Comparison of ENCODE assay signal across 20 cellular contexts in the genomic region with DNA sequence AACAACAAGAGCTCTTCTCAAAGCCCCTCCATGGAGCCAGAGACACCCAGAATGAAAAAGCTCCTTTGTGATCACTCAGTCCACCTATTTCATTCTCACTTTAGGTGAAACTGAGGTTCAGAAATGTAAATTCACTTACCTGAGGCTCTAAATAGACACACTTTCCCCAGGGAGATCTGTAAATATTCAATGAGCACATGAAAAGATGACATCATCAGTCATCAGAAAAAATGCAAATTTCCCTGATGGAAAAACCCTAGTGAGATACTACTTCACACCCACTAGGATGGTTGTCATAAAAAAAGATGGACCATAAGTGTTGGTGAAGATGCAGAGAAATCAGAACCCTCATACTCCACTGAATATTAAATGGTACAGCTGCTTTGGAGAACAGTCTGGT.
A peak's percentile ranks its signal among the peaks of the same experiment; 100 is the strongest.
DNase-seq lines count a peak whose midpoint lies in the region; ATAC-seq, FAIRE-seq and TF ChIP-seq lines count a peak whose summit lies in the region.
"Had no signal": no experiment of that assay in that cellular context is flagged by ENCODE, and none has a peak within 500 bp of the region (broad histone marks: within the 10 kb centered on the region; RNA-seq: fewer than 3 reads in every experiment).

No MANE protein-coding gene starts in this region.

- H3K4me1 ChIP-seq in HepG2 (ENCODE audit: insufficient read depth, low read length) (no peaks in the 10 kb centered on the region), right lobe of liver (no peaks in the 10 kb centered on the region), K562 (replicated peaks in 1 of 2; ENCODE audit: control insufficient read depth in 2 of 2, insufficient read depth in 2 of 2, low read length in 2 of 2) (no peaks in the 10 kb centered on the region)
- H3K4me1 ChIP-seq: A549; BLaER1 treated with 17β-estradiol and CSF1 and Interleukin-3, amounts not matched to agents 10 nM and 100 nM; Caco-2 had no signal

- no peak for TF ChIP-seq POLR2A in HepG2 (IDR thresholded peaks at IDR 0.05; ENCODE audit: insufficient read depth in 1 of 2, low read depth in 2 of 2, low read length in 2 of 2)
- TF ChIP-seq POLR2A in right lobe of liver (IDR thresholded peaks at IDR 0.05) = no peak
- TF ChIP-seq POLR2A in K562 (conservative IDR thresholded peaks at IDR 0.05) = no peak

- no peaks in the 10 kb centered on the region for H3K9me1 ChIP-seq in K562 (ENCODE audit: control insufficient read depth, insufficient read depth, low read length)

- H4K20me1 ChIP-seq in HepG2 (ENCODE audit: insufficient read depth, low read length) (no peaks in the 10 kb centered on the region), K562 (replicated peaks; ENCODE audit: control insufficient read depth, insufficient read depth, low read length) (no peaks in the 10 kb centered on the region)
- H4K20me1 ChIP-seq: BLaER1 treated with 17β-estradiol and CSF1 and Interleukin-3, amounts not matched to agents 10 nM and 100 nM had no signal

- ATAC-seq in HepG2 (no peak), right lobe of liver (no peak), K562 (no peak), omental fat pad (ENCODE audit: low FRiP score) (no peak)
- ATAC-seq: A549; CD8-positive, alpha-beta T cell had no signal

- no peak for DNase-seq in HepG2 (ENCODE audit: low spot score)
- no peak for DNase-seq in right lobe of liver
- no peak for DNase-seq in K562 (ENCODE audit: extremely low read depth in 1 of 4, low spot score in 3 of 4)
- no peak for DNase-seq in omental fat pad (ENCODE audit: low spot score)
- DNase-seq in stimulated activated CD4-positive, alpha-beta T cell treated with anti-CD3 and anti-CD28 coated beads, Interleukin-4, amount 100 ng/mL, for 4 hours = no peak
- DNase-seq: AML-193; Caco-2; Calu3; CD4-positive, alpha-beta T cell; CD8-positive, alpha-beta T cell; DMS79 treated with DMSO at 0.1 percent for 48 hours; GF-D8 had no signal

- no peak for TF ChIP-seq RAD21 in HepG2 (CRISPR knock-in tag; IDR thresholded peaks at IDR 0.05)
- no peak for TF ChIP-seq RAD21 in K562 (CRISPR knock-in tag; conservative IDR thresholded peaks at IDR 0.05 in 1 of 2, IDR thresholded peaks at IDR 0.05 in 1 of 2)

- in situ Hi-C loops in HepG2 (cut with HindIII; ENCODE audit: extremely low pct_ligation_motif_present, low pct_unique_long_range_greater_than_20kb) (no loop called here), K562 (cut with MboI) (no loop called here)

- H3K9me3 ChIP-seq in HepG2 (ENCODE audit: low read length) (no peaks in the 10 kb centered on the region), right lobe of liver (no peaks in the 10 kb centered on the region), K562 (replicated peaks; ENCODE audit: control insufficient read depth, insufficient read depth, low read depth, low read length) (no peaks in the 10 kb centered on the region)
- H3K9me3 ChIP-seq: A549, Caco-2 had no signal

- TF ChIP-seq CTCF in HepG2 (CRISPR knock-in tag; IDR thresholded peaks at IDR 0.05) (no peak), right lobe of liver (IDR thresholded peaks at IDR 0.05) (no peak), K562 (IDR thresholded peaks at IDR 0.05 in 2 of 3, conservative IDR thresholded peaks at IDR 0.05 in 1 of 3; ENCODE audit: insufficient read depth in 2 of 3, low read depth in 1 of 3, low read length in 3 of 3) (no peak), omental fat pad (IDR thresholded peaks at IDR 0.05) (no peak)

- no peak overlapping the region for H3K4me3 ChIP-seq in HepG2 (replicated peaks in 1 of 3; ENCODE audit: insufficient read depth in 1 of 3, low read depth in 2 of 3, low read length in 3 of 3)
- H3K4me3 ChIP-seq in right lobe of liver = no peak overlapping the region
- H3K4me3 ChIP-seq in K562 = no peak overlapping the region
- H3K4me3 ChIP-seq: A549; BLaER1 treated with 17β-estradiol and CSF1 and Interleukin-3, amounts not matched to agents 10 nM and 100 nM had no signal

- H3K4me2 ChIP-seq in HepG2 (ENCODE audit: low read depth, low read length) = no peak overlapping the region
- H3K4me2 ChIP-seq in K562 (ENCODE audit: insufficient read depth, low read length) = no peak overlapping the region
- H3K4me2 ChIP-seq: A549; BLaER1 treated with 17β-estradiol and CSF1 and Interleukin-3, amounts not matched to agents 10 nM and 100 nM had no signal

- FAIRE-seq in HepG2 (lab: Jason Lieb, UNC) = no peak
- FAIRE-seq in K562 (lab: Jason Lieb, UNC) = no peak
- FAIRE-seq: A549, D721Med, G401.6, GM12892, GM18507 had no signal

- H3K27ac ChIP-seq in HepG2 (ENCODE audit: extremely low read length, insufficient read depth, low read length) (no peak overlapping the region), right lobe of liver (no peak overlapping the region), K562 (ENCODE audit: extremely low read depth, low read depth, low read length) (no peak overlapping the region)
- H3K27ac ChIP-seq: 22Rv1; A549; BLaER1 treated with 17β-estradiol and CSF1 and Interleukin-3, amounts not matched to agents 10 nM and 100 nM; C4-2B had no signal

- intact Hi-C loops in HepG2 (cut with micrococcal nuclease; ENCODE audit: unreplicated experiment) (no loop called here), right lobe of liver (cut with DNase I) (no loop called here), K562 (cut with micrococcal nuclease) (no loop called here)

- H3K9ac ChIP-seq in HepG2 (ENCODE audit: insufficient read depth, low read depth, low read length) (no peak overlapping the region), K562 (ENCODE audit: insufficient read depth in 1 of 2, low read depth in 2 of 2, low read length in 2 of 2) (no peak overlapping the region)
- H3K9ac ChIP-seq: BLaER1 treated with 17β-estradiol and CSF1 and Interleukin-3, amounts not matched to agents 10 nM and 100 nM had no signal

- TF ChIP-seq EP300 in HepG2 (IDR thresholded peaks at IDR 0.05; ENCODE audit: low read depth in 2 of 2, low read length in 2 of 2) (no peak), HepG2 (CRISPR knock-in tag; IDR thresholded peaks at IDR 0.05; ENCODE audit: borderline replicate concordance) (no peak), K562 (IDR thresholded peaks at IDR 0.05; ENCODE audit: low read length) (no peak)

- POLR2A ChIA-PET in HepG2 (lab: Yijun Ruan, JAX) (no interaction called here), K562 (lab: Yijun Ruan, JAX) (interaction anchor here (0.6 kb wide), 2 partner anchors 10 to 80 kb away, joined by 3 to 4 read pairs; no protein-coding TSS in a partner anchor)

- no peaks in the 10 kb centered on the region for H3K36me3 ChIP-seq in HepG2 (replicated peaks in 1 of 2; ENCODE audit: control insufficient read depth in 1 of 2, insufficient read depth in 2 of 2, low read length in 2 of 2)
- no peaks in the 10 kb centered on the region for H3K36me3 ChIP-seq in right lobe of liver
- H3K36me3 ChIP-seq in K562 (ENCODE audit: control insufficient read depth, insufficient read depth, low read length) = no peaks in the 10 kb centered on the region
- H3K36me3 ChIP-seq: BLaER1 treated with 17β-estradiol and CSF1 and Interleukin-3, amounts not matched to agents 10 nM and 100 nM had no signal

- H3K27me3 ChIP-seq in HepG2 (ENCODE audit: control insufficient read depth in 1 of 2, insufficient read depth in 2 of 2, low read length in 2 of 2) (no peaks in the 10 kb centered on the region), right lobe of liver (no peaks in the 10 kb centered on the region), K562 (ENCODE audit: control insufficient read depth in 2 of 2, insufficient read depth in 2 of 2, low read length in 2 of 2) (no peaks in the 10 kb centered on the region; a peak in 1 of 5 replicates)
- H3K27me3 ChIP-seq: BLaER1 treated with 17β-estradiol and CSF1 and Interleukin-3, amounts not matched to agents 10 nM and 100 nM had no signal

- BruUV-seq in HepG2 (replicated peaks; lab: Mats Ljungman, UMichigan) (no TSS peak), K562 (replicated peaks; lab: Mats Ljungman, UMichigan) (no TSS peak)

- H3K79me2 ChIP-seq in HepG2 (ENCODE audit: insufficient read depth, low read length) (no peaks in the 10 kb centered on the region), K562 (ENCODE audit: control insufficient read depth, insufficient read depth, low read length) (no peaks in the 10 kb centered on the region)

- H2AFZ ChIP-seq in HepG2 (ENCODE audit: low read length) (no peak overlapping the region), K562 (ENCODE audit: low read depth, low read length) (no peak overlapping the region)

- CTCF ChIA-PET in HepG2 (lab: Yijun Ruan, JAX; ENCODE audit: low intra/inter-chr PET ratio, low total read pairs) (no interaction called here), K562 (lab: Yijun Ruan, JAX; ENCODE audit: low intra/inter-chr PET ratio) (no interaction called here)

TF ChIP-seq in HepG2, 621 proteins besides CTCF, POLR2A, EP300 and RAD21 (continues in another document):
- TF ChIP-seq TAF15 (IDR thresholded peaks at IDR 0.05; ENCODE audit: low read depth, low read length, poor library complexity, severe bottlenecking) (no peak), ZNF775 (CRISPR knock-in tag; IDR thresholded peaks at IDR 0.05; ENCODE audit: borderline replicate concordance) (no peak), NBN (conservative IDR thresholded peaks at IDR 0.05) (no peak), SMAD1 (CRISPR knock-in tag; IDR thresholded peaks at IDR 0.05; ENCODE audit: borderline replicate concordance, low read depth) (no peak), ZNF33A (CRISPR knock-in tag; IDR thresholded peaks at IDR 0.05; ENCODE audit: borderline replicate concordance) (no peak)
- TF ChIP-seq, protein P1, sequence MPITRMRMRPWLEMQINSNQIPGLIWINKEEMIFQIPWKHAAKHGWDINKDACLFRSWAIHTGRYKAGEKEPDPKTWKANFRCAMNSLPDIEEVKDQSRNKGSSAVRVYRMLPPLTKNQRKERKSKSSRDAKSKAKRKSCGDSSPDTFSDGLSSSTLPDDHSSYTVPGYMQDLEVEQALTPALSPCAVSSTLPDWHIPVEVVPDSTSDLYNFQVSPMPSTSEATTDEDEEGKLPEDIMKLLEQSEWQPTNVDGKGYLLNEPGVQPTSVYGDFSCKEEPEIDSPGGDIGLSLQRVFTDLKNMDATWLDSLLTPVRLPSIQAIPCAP (CRISPR knock-in tag; IDR thresholded peaks at IDR 0.05; ENCODE audit: low read depth) = no peak

TF ChIP-seq in K562, 482 proteins besides CTCF, POLR2A, EP300 and RAD21:
- TF ChIP-seq, protein P2, sequence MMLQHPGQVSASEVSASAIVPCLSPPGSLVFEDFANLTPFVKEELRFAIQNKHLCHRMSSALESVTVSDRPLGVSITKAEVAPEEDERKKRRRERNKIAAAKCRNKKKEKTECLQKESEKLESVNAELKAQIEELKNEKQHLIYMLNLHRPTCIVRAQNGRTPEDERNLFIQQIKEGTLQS (IDR thresholded peaks at IDR 0.05) = peak; percentile 62
- TF ChIP-seq, protein P2 (CRISPR knock-in tag; conservative IDR thresholded peaks at IDR 0.05) = no peak
- TF ChIP-seq STAT5B (CRISPR knock-in tag; IDR thresholded peaks at IDR 0.05) = no peak
